19 cellular contexts compared by ENCODE assay signal in genomic region chr17:33582661-33583060, GRCh38.
"Had no signal": no experiment of that assay in that cellular context is flagged by ENCODE, and none has a peak within 500 bp of the region (broad histone marks: within the 10 kb centered on the region; RNA-seq: fewer than 3 reads in every experiment).

No MANE protein-coding gene starts in this region.

- H3K4me1 Mint-ChIP-seq: natural killer cell; stimulated activated effector memory CD8-positive, alpha-beta T cell treated with anti-CD3 and anti-CD28 coated beads, Interleukin-12 subunit alpha, Interleukin-12 subunit beta, amount 100 ng/mL, for 72 hours had no signal

- H3K4me2 ChIP-seq: smooth muscle cell had no signal

- H3K27ac ChIP-seq: dorsolateral prefrontal cortex, lower lobe of right lung, neutrophil, pancreas, right lobe of liver, stomach, thyroid gland had no signal

- H3K4me3 Mint-ChIP-seq: natural killer cell; neural crest cell; stimulated activated effector memory CD8-positive, alpha-beta T cell treated with anti-CD3 and anti-CD28 coated beads, Interleukin-12 subunit alpha, Interleukin-12 subunit beta, amount 100 ng/mL, for 72 hours had no signal

- H3K4me1 ChIP-seq: lower lobe of right lung, pancreas, right lobe of liver, stomach, thyroid gland had no signal

- H3K9me3 Mint-ChIP-seq: natural killer cell; neural crest cell; stimulated activated effector memory CD8-positive, alpha-beta T cell treated with anti-CD3 and anti-CD28 coated beads, Interleukin-12 subunit alpha, Interleukin-12 subunit beta, amount 100 ng/mL, for 72 hours had no signal

- H3K27ac Mint-ChIP-seq: natural killer cell; stimulated activated effector memory CD8-positive, alpha-beta T cell treated with anti-CD3 and anti-CD28 coated beads, Interleukin-12 subunit alpha, Interleukin-12 subunit beta, amount 100 ng/mL, for 72 hours had no signal

- H3K36me3 Mint-ChIP-seq: natural killer cell; stimulated activated effector memory CD8-positive, alpha-beta T cell treated with anti-CD3 and anti-CD28 coated beads, Interleukin-12 subunit alpha, Interleukin-12 subunit beta, amount 100 ng/mL, for 72 hours had no signal

- ATAC-seq: left ventricle myocardium superior; lower lobe of right lung; natural killer cell; pancreas; right lobe of liver; stimulated activated effector memory CD8-positive, alpha-beta T cell treated with anti-CD3 and anti-CD28 coated beads, Interleukin-12 subunit alpha, Interleukin-12 subunit beta, amount 100 ng/mL, for 72 hours had no signal

- H3K36me3 ChIP-seq: lower lobe of right lung, neutrophil, pancreas, right lobe of liver, stomach, thyroid gland had no signal

- H3K9me3 ChIP-seq: lower lobe of right lung, neutrophil, pancreas, right lobe of liver, stomach, thyroid gland had no signal

- H3K4me3 ChIP-seq: dorsolateral prefrontal cortex, lower lobe of right lung, pancreas, right lobe of liver, smooth muscle cell, stomach, thyroid gland had no signal

- DNase-seq: dorsolateral prefrontal cortex; effector CD4-positive, alpha-beta T cell; left ventricle myocardium superior; lower lobe of right lung; natural killer cell; pancreas; retina; right lobe of liver; stimulated activated CD4-positive, alpha-beta T cell treated with anti-CD3 and anti-CD28 coated beads, Interleukin-12 subunit alpha, Interleukin-12 subunit beta, amount 100 ng/mL, for 4 hours; stimulated activated CD4-positive, alpha-beta T cell treated with anti-CD3 and anti-CD28 coated beads, Interleukin-1b, Interleukin-23, amount 100 ng/mL, for 48 hours; stimulated activated CD4-positive, alpha-beta T cell treated with anti-CD3 and anti-CD28 coated beads, Interleukin-4, amount 100 ng/mL, for 1 hour; stimulated activated naive CD4-positive, alpha-beta T cell treated with Interleukin-2 at 50 U/mL for 16 hours; stomach; thyroid gland; trophoblast cell had no signal

- H3K27me3 ChIP-seq: pancreas, right lobe of liver, thyroid gland had no signal
